ENCODE assay signal across 1 cellular context in genomic region chr11:3121931-3122774, GRCh38.
TF ChIP-seq lines count a peak whose summit lies in the region.

No MANE protein-coding gene starts in this region.

TF ChIP-seq in SK-N-SH treated with all-trans-retinoic acid at 6 μM for 48 hours, 23 proteins besides CTCF, POLR2A, EP300 and RAD21 (continued from another document):
- TF ChIP-seq PATZ1 (CRISPR knock-in tag; IDR thresholded peaks at IDR 0.05; ENCODE audit: borderline replicate concordance), result no peak
